12 cellular contexts compared by ENCODE assay signal in the genomic region with DNA sequence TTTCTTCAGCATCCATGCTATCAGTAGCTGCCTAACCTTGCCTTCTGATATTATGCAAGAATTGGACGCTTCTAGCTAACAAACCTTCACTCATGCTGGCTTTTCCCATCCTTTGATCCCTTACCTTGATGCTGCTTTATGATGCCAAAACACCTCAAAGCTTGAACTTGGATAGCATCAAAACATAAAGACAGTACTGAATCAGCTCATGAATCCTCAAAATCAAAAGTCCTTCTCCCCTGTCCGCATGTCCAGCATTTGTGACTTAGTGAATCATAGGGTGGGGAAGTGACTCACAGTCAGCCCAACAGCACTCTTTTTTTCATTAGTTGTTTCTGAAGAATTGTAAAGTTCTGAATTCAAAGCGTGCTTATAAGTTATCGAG.
DNase-seq lines count a peak whose midpoint lies in the region; TF ChIP-seq lines count a peak whose summit lies in the region.
"Had no signal": no experiment of that assay in that cellular context is flagged by ENCODE, and none has a peak within 500 bp of the region (broad histone marks: within the 10 kb centered on the region; RNA-seq: fewer than 3 reads in every experiment).

No MANE protein-coding gene starts in this region.

- H3K27ac ChIP-seq in fibroblast of lung (ENCODE audit: insufficient read depth, low read length), result peak overlapping the region; percentile 80
- H3K27ac ChIP-seq: 22Rv1, HL-60 had no signal

- peaks cover 16% of the 10 kb centered on the region for H3K4me1 ChIP-seq in fibroblast of lung (ENCODE audit: control insufficient read depth, extremely low read depth, insufficient read depth, low read length)

- H3K4me3 ChIP-seq in fibroblast of lung (replicated peaks in 1 of 4; ENCODE audit: control extremely low read depth in 1 of 4, insufficient read depth in 1 of 4, low read depth in 3 of 4, low read length in 4 of 4), result peak overlapping the region in 1 of 4 experiments; percentile 31

- no peaks in the 10 kb centered on the region for H4K20me1 ChIP-seq in fibroblast of lung (ENCODE audit: control insufficient read depth, extremely low read depth, insufficient read depth, low read length)

- peak; percentile 36 for DNase-seq in NOMO-1 treated with DMSO at 0.1 percent for 48 hours (lab: John Stamatoyannopoulos, UW; ENCODE audit: unreplicated experiment)
- DNase-seq in NOMO-1 treated with dmso at 0.1 percent for 144 hours (lab: John Stamatoyannopoulos, UW; ENCODE audit: unreplicated experiment), result no peak
- DNase-seq in SK-MEL-5 (ENCODE audit: low read depth, low spot score), result peak; percentile 58
- DNase-seq in fibroblast of lung (ENCODE audit: low read depth in 2 of 2), result peak; percentile 75 to 88
- DNase-seq in stromal cell of bone marrow (ENCODE audit: low read depth), result peak; percentile 69
- DNase-seq in globus pallidus (ENCODE audit: low spot score), result no peak
- no peak for DNase-seq in G401 (ENCODE audit: low spot score)
- DNase-seq in activated gamma-delta T cell (lab: John Stamatoyannopoulos, UW), result no peak
- DNase-seq: activated CD4-positive, alpha-beta T cell treated with anti-CD3 and anti-CD28 coated beads, Interleukin-2, amount 50 U/mL, for 4 hours; stimulated activated naive CD4-positive, alpha-beta T cell treated with Interleukin-2 at 50 U/mL for 16 hours had no signal

- no peak overlapping the region for H3K9ac ChIP-seq in fibroblast of lung (ENCODE audit: insufficient read depth, low read length)

- peak overlapping the region; percentile 76 for H3K4me2 ChIP-seq in fibroblast of lung (ENCODE audit: extremely low read depth, insufficient read depth, low read length)

- no peak for TF ChIP-seq CTCF in fibroblast of lung (conservative IDR thresholded peaks at IDR 0.05 in 1 of 2, IDR thresholded peaks at IDR 0.05 in 1 of 2; ENCODE audit: low read depth in 1 of 2, low read length in 2 of 2)

- H2AFZ ChIP-seq in fibroblast of lung (ENCODE audit: low read length), result peak overlapping the region; percentile 67

- in situ Hi-C loops in SK-MEL-5 (cut with HindIII; ENCODE audit: low pct_unique_long_range_greater_than_20kb, low sequenced_read_pairs) (loop anchor here (25.0 kb wide), 1 partner anchor 162 kb away; no protein-coding TSS in a partner anchor), G401 (cut with HindIII; ENCODE audit: low sequenced_read_pairs) (no loop called here)

- no peaks in the 10 kb centered on the region for H3K36me3 ChIP-seq in fibroblast of lung (ENCODE audit: control insufficient read depth, insufficient read depth, low read length)

- H3K27me3 ChIP-seq in fibroblast of lung (ENCODE audit: control insufficient read depth, insufficient read depth, low read length), result no peaks in the 10 kb centered on the region

- H3K79me2 ChIP-seq in fibroblast of lung (ENCODE audit: control insufficient read depth, insufficient read depth, low read length), result no peaks in the 10 kb centered on the region

- H3K9me3 ChIP-seq in fibroblast of lung (ENCODE audit: control insufficient read depth, insufficient read depth, low read depth, low read length), result no peaks in the 10 kb centered on the region

Comparison
In these comparisons a context has a peak if more than half of its experiments do, and no peak if none do; other contexts are left out.
1. DNase-seq: peak in NOMO-1 treated with DMSO at 0.1 percent for 48 hours (single experiment), SK-MEL-5 (single experiment), fibroblast of lung (2 of 2) and stromal cell of bone marrow (single experiment); none in NOMO-1 treated with dmso at 0.1 percent for 144 hours (single experiment), globus pallidus (single experiment), G401 (single experiment) and activated gamma-delta T cell (single experiment).